In genomic region chr11:62677709-62678108, GRCh38 we compare ENCODE assay signal across 9 cellular contexts. TPM values are rescaled to one million over a fixed set of nuclear protein-coding genes. Genes with fewer than 3 reads are reported as not detected.
DNase-seq lines count a peak whose midpoint lies in the region; ATAC-seq and TF ChIP-seq lines count a peak whose summit lies in the region.
"Had no signal": no experiment of that assay in that cellular context is flagged by ENCODE, and none has a peak within 500 bp of the region (broad histone marks: within the 10 kb centered on the region; RNA-seq: fewer than 3 reads in every experiment).

No MANE protein-coding gene starts in this region.

- H3K4me3 ChIP-seq in LNCaP clone FGC (ENCODE audit: low read depth, low read length) (peak overlapping the region; percentile 96), choroid plexus epithelial cell (ENCODE audit: low read depth, low read length) (peak overlapping the region; percentile 96)

- H3K27me3 ChIP-seq in CD4-positive, alpha-beta T cell (ENCODE audit: control insufficient read depth, insufficient read depth, low read length), result no peaks in the 10 kb centered on the region

- H3K36me3 Mint-ChIP-seq in CD4-positive, alpha-beta T cell (ENCODE audit: low read depth), result peaks cover 38% of the 10 kb centered on the region
- H3K36me3 Mint-ChIP-seq in natural killer cell treated with Interleukin-12 subunit alpha and Interleukin-12 subunit beta and Interleukin-15 and Interleukin-18, amount 100 ng/mL, for 72 hours, result peaks cover 22% of the 10 kb centered on the region

- no peaks in the 10 kb centered on the region for H3K27me3 Mint-ChIP-seq in CD4-positive, alpha-beta T cell
- no peaks in the 10 kb centered on the region for H3K27me3 Mint-ChIP-seq in natural killer cell treated with Interleukin-12 subunit alpha and Interleukin-12 subunit beta and Interleukin-15 and Interleukin-18, amount 100 ng/mL, for 72 hours

- peak overlapping the region; percentile 97 for H3K27ac ChIP-seq in CD4-positive, alpha-beta T cell (ENCODE audit: low read depth, low read length)

- peak overlapping the region; percentile 87 for H3K27ac Mint-ChIP-seq in CD4-positive, alpha-beta T cell
- H3K27ac Mint-ChIP-seq in natural killer cell treated with Interleukin-12 subunit alpha and Interleukin-12 subunit beta and Interleukin-15 and Interleukin-18, amount 100 ng/mL, for 72 hours, result peak overlapping the region; percentile 85 to 94

- intact Hi-C loops in CD4-positive, alpha-beta T cell (cut with DNase I, micrococcal nuclease), result no loop called here

- TF ChIP-seq CTCF in CD4-positive, alpha-beta T cell (IDR thresholded peaks at IDR 0.05), result no peak
- TF ChIP-seq CTCF in LNCaP clone FGC (IDR thresholded peaks at IDR 0.05; ENCODE audit: control insufficient read depth, extremely low read depth, insufficient read depth) (0 out of 2 replicates have a peak, but pooled peaks have one; percentile 3), choroid plexus epithelial cell (conservative IDR thresholded peaks at IDR 0.05; ENCODE audit: low read depth, low read length) (no peak)

- no peak for ATAC-seq in CD4-positive, alpha-beta T cell (ENCODE audit: poor library complexity)
- ATAC-seq in natural killer cell treated with Interleukin-12 subunit alpha and Interleukin-12 subunit beta and Interleukin-15 and Interleukin-18, amount 100 ng/mL, for 72 hours, result no peak
- ATAC-seq in GM18511 (IDR thresholded peaks at IDR 0.05; ENCODE audit: unreplicated experiment) (no peak), HG03097 (IDR thresholded peaks at IDR 0.05; ENCODE audit: low FRiP score, unreplicated experiment) (no peak), GM19467 (IDR thresholded peaks at IDR 0.05; ENCODE audit: unreplicated experiment) (no peak)

- H3K9me3 Mint-ChIP-seq in CD4-positive, alpha-beta T cell, result no peaks in the 10 kb centered on the region
- no peaks in the 10 kb centered on the region for H3K9me3 Mint-ChIP-seq in natural killer cell treated with Interleukin-12 subunit alpha and Interleukin-12 subunit beta and Interleukin-15 and Interleukin-18, amount 100 ng/mL, for 72 hours

- no peaks in the 10 kb centered on the region for H3K9me3 ChIP-seq in CD4-positive, alpha-beta T cell (ENCODE audit: control insufficient read depth, low read length)

- CTCF ChIA-PET in CD4-positive, alpha-beta T cell (lab: Charles Lee), result no interaction called here

- H3K4me1 Mint-ChIP-seq in CD4-positive, alpha-beta T cell (ENCODE audit: low read depth), result peaks cover 52% of the 10 kb centered on the region
- H3K4me1 Mint-ChIP-seq in natural killer cell treated with Interleukin-12 subunit alpha and Interleukin-12 subunit beta and Interleukin-15 and Interleukin-18, amount 100 ng/mL, for 72 hours (ENCODE audit: low read depth in 2 of 2), result peaks cover 30 to 32% of the 10 kb centered on the region in 2 donors

- POLR2A ChIA-PET in CD4-positive, alpha-beta T cell (lab: Charles Lee), result interaction anchor here (0.9 to 5.4 kb wide), 4 partner anchors 11 to 86 kb away, joined by 3 to 43 read pairs (median 10); partner anchors contain the start of genes C11orf98, CSKMT, HNRNPUL2 and TUT1

- DNase-seq in CD4-positive, alpha-beta T cell, result no peak
- DNase-seq in LNCaP clone FGC (ENCODE audit: low read depth) (no peak), choroid plexus epithelial cell (ENCODE audit: low read depth) (no peak), NCI-H524 treated with DMSO at 0.1 percent for 48 hours (lab: John Stamatoyannopoulos, UW) (no peak)
- DNase-seq in natural killer cell treated with Interleukin-12 subunit alpha and Interleukin-12 subunit beta and Interleukin-15 and Interleukin-18, amount 100 ng/mL, for 72 hours (ENCODE audit: low spot score), result no peak
- DNase-seq: retina had no signal

- H3K4me3 Mint-ChIP-seq in CD4-positive, alpha-beta T cell, result peak overlapping the region; percentile 91
- peak overlapping the region; percentile 89 for H3K4me3 Mint-ChIP-seq in natural killer cell treated with Interleukin-12 subunit alpha and Interleukin-12 subunit beta and Interleukin-15 and Interleukin-18, amount 100 ng/mL, for 72 hours

RNA-seq across cellular contexts. Expression of gene UBXN1, which starts 1.2 kb away (rescaled TPM):
- 100 to 1,000 TPM; 196 to 222 TPM for total RNA-seq in CD4-positive, alpha-beta T cell
- total RNA-seq in natural killer cell treated with Interleukin-12 subunit alpha and Interleukin-12 subunit beta and Interleukin-15 and Interleukin-18, amount 100 ng/mL, for 72 hours, result 100 to 1,000 TPM in 1 of 2 donors, 10 to 100 TPM in 1; 91.1 to 124 TPM

RNA-seq across cellular contexts. Expression of gene LBHD1, which starts 5.6 kb away (rescaled TPM):
- total RNA-seq in CD4-positive, alpha-beta T cell, result 10 to 100 TPM; 10.4 to 10.5 TPM
- 10 to 100 TPM; 20.9 to 33.7 TPM for total RNA-seq in natural killer cell treated with Interleukin-12 subunit alpha and Interleukin-12 subunit beta and Interleukin-15 and Interleukin-18, amount 100 ng/mL, for 72 hours

RNA-seq across cellular contexts. Expression of gene UQCC3, which starts 6.2 kb away (rescaled TPM):
- total RNA-seq in CD4-positive, alpha-beta T cell, result 1 to 10 TPM; 1.5 to 2.3 TPM
- total RNA-seq in natural killer cell treated with Interleukin-12 subunit alpha and Interleukin-12 subunit beta and Interleukin-15 and Interleukin-18, amount 100 ng/mL, for 72 hours, result 1 to 10 TPM; 6.1 to 8.8 TPM

RNA-seq across cellular contexts. Expression of gene LRRN4CL, which starts 11.6 kb away (rescaled TPM):
- total RNA-seq in CD4-positive, alpha-beta T cell, result not detected
- under 1 TPM; 0.36 to 0.52 TPM for total RNA-seq in natural killer cell treated with Interleukin-12 subunit alpha and Interleukin-12 subunit beta and Interleukin-15 and Interleukin-18, amount 100 ng/mL, for 72 hours

RNA-seq across cellular contexts. Expression of gene CSKMT, which starts 12.6 kb away (rescaled TPM):
- 10 to 100 TPM; 17.8 to 18.8 TPM for total RNA-seq in CD4-positive, alpha-beta T cell
- 100 to 1,000 TPM in 1 of 2 donors, 10 to 100 TPM in 1; 30.0 to 121 TPM for total RNA-seq in natural killer cell treated with Interleukin-12 subunit alpha and Interleukin-12 subunit beta and Interleukin-15 and Interleukin-18, amount 100 ng/mL, for 72 hours
